ENCODE assay signal across 20 cellular contexts in genomic region chr9:75382126-75382525, GRCh38.
"Had no signal": no experiment of that assay in that cellular context is flagged by ENCODE, and none has a peak within 500 bp of the region (broad histone marks: within the 10 kb centered on the region; RNA-seq: fewer than 3 reads in every experiment).

No MANE protein-coding gene starts in this region.

- H3K27ac Mint-ChIP-seq: memory B cell, mesothelial cell of epicardium, natural killer cell had no signal

- H3K27ac ChIP-seq: esophagus muscularis mucosa, gastrocnemius medialis, heart right ventricle, left ventricle myocardium inferior, lower lobe of right lung, ovary, stomach had no signal

- H3K36me3 ChIP-seq: esophagus muscularis mucosa, gastrocnemius medialis, heart right ventricle, left ventricle myocardium inferior, lower lobe of right lung, ovary, stomach had no signal

- DNase-seq: effector memory CD4-positive, alpha-beta T cell; gastrocnemius medialis; heart right ventricle; hypothalamus; islet precursor cell; left cardiac atrium; left ventricle myocardium inferior; lower lobe of right lung; natural killer cell; ovary; right cardiac atrium; small intestine; stimulated activated CD4-positive, alpha-beta T cell treated with anti-CD3 and anti-CD28 coated beads, Interleukin-12 subunit alpha, Interleukin-12 subunit beta, amount 100 ng/mL, for 4 hours; stimulated activated naive CD4-positive, alpha-beta T cell; stomach; substantia nigra had no signal

- H3K27me3 ChIP-seq: esophagus muscularis mucosa, gastrocnemius medialis, heart right ventricle, ovary, stomach had no signal

- H3K36me3 Mint-ChIP-seq: memory B cell, mesothelial cell of epicardium had no signal

- H3K4me3 Mint-ChIP-seq: memory B cell, mesothelial cell of epicardium, natural killer cell, neural crest cell had no signal

- H3K4me3 ChIP-seq: esophagus muscularis mucosa, gastrocnemius medialis, heart right ventricle, left ventricle myocardium inferior, lower lobe of right lung, ovary, stomach had no signal

- ATAC-seq: gastrocnemius medialis, heart right ventricle, left cardiac atrium, lower lobe of right lung, natural killer cell, right cardiac atrium had no signal

- H3K4me1 ChIP-seq: gastrocnemius medialis, left ventricle myocardium inferior, stomach had no signal

- H3K4me1 Mint-ChIP-seq: memory B cell, natural killer cell had no signal
